Comparison of ENCODE assay signal across 8 cellular contexts in genomic region chr19:15265849-15266248, GRCh38. TPM values are rescaled to one million over a fixed set of nuclear protein-coding genes. Genes with fewer than 3 reads are reported as not detected.
DNase-seq lines count a peak whose midpoint lies in the region; ATAC-seq and TF ChIP-seq lines count a peak whose summit lies in the region.

No MANE protein-coding gene starts in this region.

- CTCF ChIA-PET in activated CD8-positive, alpha-beta T cell treated with anti-CD3 and anti-CD28 coated beads, Interleukin-2, amount 10 ng/mL, durations not matched to agents 7 days and 5 days (lab: Charles Lee): no interaction called here
- CTCF ChIA-PET in HEK293T (lab: Yijun Ruan, JAX): no interaction called here

- no peaks in the 10 kb centered on the region for H3K27me3 ChIP-seq in WERI-Rb-1 (ENCODE audit: insufficient read depth, low read depth, severe bottlenecking)

- DNase-seq in GM04503 (ENCODE audit: low read depth) (peak; percentile 78), WERI-Rb-1 (no peak), cardiac septum (ENCODE audit: low spot score) (peak; percentile 91), renal cortical epithelial cell (ENCODE audit: low read depth) (peak; percentile 91), HEK293T (ENCODE audit: extremely low spot score) (no peak)
- DNase-seq in activated CD8-positive, alpha-beta T cell treated with anti-CD3 and anti-CD28 coated beads, Interleukin-2, amount 10 ng/mL, durations not matched to agents 7 days and 5 days: no peak

- no peak overlapping the region for H3K27ac Mint-ChIP-seq in activated CD8-positive, alpha-beta T cell treated with anti-CD3 and anti-CD28 coated beads, Interleukin-2, amount 10 ng/mL, durations not matched to agents 7 days and 5 days

- no peaks in the 10 kb centered on the region for H3K4me1 Mint-ChIP-seq in activated CD8-positive, alpha-beta T cell treated with anti-CD3 and anti-CD28 coated beads, Interleukin-2, amount 10 ng/mL, durations not matched to agents 7 days and 5 days (ENCODE audit: low read depth)

- H3K36me3 Mint-ChIP-seq in activated CD8-positive, alpha-beta T cell treated with anti-CD3 and anti-CD28 coated beads, Interleukin-2, amount 10 ng/mL, durations not matched to agents 7 days and 5 days (ENCODE audit: low read depth): peaks cover 62% of the 10 kb centered on the region

- H3K4me3 ChIP-seq in WERI-Rb-1 (ENCODE audit: low read depth, low read length): no peak overlapping the region

- H3K9me3 Mint-ChIP-seq in activated CD8-positive, alpha-beta T cell treated with anti-CD3 and anti-CD28 coated beads, Interleukin-2, amount 10 ng/mL, durations not matched to agents 7 days and 5 days (ENCODE audit: insufficient read depth): no peaks in the 10 kb centered on the region

- peak overlapping the region; percentile 24; the same call in 1 of the 2 replicates for H3K27ac ChIP-seq in WERI-Rb-1

- H3K4me3 Mint-ChIP-seq in activated CD8-positive, alpha-beta T cell treated with anti-CD3 and anti-CD28 coated beads, Interleukin-2, amount 10 ng/mL, durations not matched to agents 7 days and 5 days: no peak overlapping the region

- peaks cover 94% of the 10 kb centered on the region for H3K36me3 ChIP-seq in WERI-Rb-1

- POLR2A ChIA-PET in activated CD8-positive, alpha-beta T cell treated with anti-CD3 and anti-CD28 coated beads, Interleukin-2, amount 10 ng/mL, durations not matched to agents 7 days and 5 days (lab: Charles Lee): no interaction called here
- POLR2A ChIA-PET in HEK293T (lab: Yijun Ruan, JAX): no interaction called here

- no peak for TF ChIP-seq CTCF in WERI-Rb-1 (IDR thresholded peaks at IDR 0.05; ENCODE audit: low read depth, low read length)

- no peaks in the 10 kb centered on the region for H3K27me3 Mint-ChIP-seq in activated CD8-positive, alpha-beta T cell treated with anti-CD3 and anti-CD28 coated beads, Interleukin-2, amount 10 ng/mL, durations not matched to agents 7 days and 5 days (ENCODE audit: low read depth)

- H3K9me3 ChIP-seq in WERI-Rb-1 (ENCODE audit: severe bottlenecking): no peaks in the 10 kb centered on the region

- ATAC-seq in HG03439 (IDR thresholded peaks at IDR 0.05; ENCODE audit: unreplicated experiment) (no peak), GM19397 (IDR thresholded peaks at IDR 0.05; ENCODE audit: unreplicated experiment) (no peak)
- ATAC-seq in activated CD8-positive, alpha-beta T cell treated with anti-CD3 and anti-CD28 coated beads, Interleukin-2, amount 10 ng/mL, durations not matched to agents 7 days and 5 days: no peak

- intact Hi-C loops in cardiac septum (cut with DNase I): loop anchor here (2.0 kb wide), 2 partner anchors 15 to 113 kb away; partner anchors contain the start of gene AKAP8

TF ChIP-seq in HEK293T, 16 proteins besides CTCF, POLR2A, EP300 and RAD21:
- TF ChIP-seq FOXK2 (IDR thresholded peaks at IDR 0.05) (no peak), TARDBP (IDR thresholded peaks at IDR 0.05) (no peak), BHLHE40 (IDR thresholded peaks at IDR 0.05; ENCODE audit: borderline replicate concordance) (no peak), CTBP1 (IDR thresholded peaks at IDR 0.05; ENCODE audit: borderline replicate concordance) (no peak), HDGF (IDR thresholded peaks at IDR 0.05; ENCODE audit: borderline replicate concordance) (no peak), LEF1 (IDR thresholded peaks at IDR 0.05; ENCODE audit: borderline replicate concordance) (no peak), ELF4 (IDR thresholded peaks at IDR 0.05) (no peak), FOXA1 (IDR thresholded peaks at IDR 0.05) (no peak)
- TF ChIP-seq, protein P1, sequence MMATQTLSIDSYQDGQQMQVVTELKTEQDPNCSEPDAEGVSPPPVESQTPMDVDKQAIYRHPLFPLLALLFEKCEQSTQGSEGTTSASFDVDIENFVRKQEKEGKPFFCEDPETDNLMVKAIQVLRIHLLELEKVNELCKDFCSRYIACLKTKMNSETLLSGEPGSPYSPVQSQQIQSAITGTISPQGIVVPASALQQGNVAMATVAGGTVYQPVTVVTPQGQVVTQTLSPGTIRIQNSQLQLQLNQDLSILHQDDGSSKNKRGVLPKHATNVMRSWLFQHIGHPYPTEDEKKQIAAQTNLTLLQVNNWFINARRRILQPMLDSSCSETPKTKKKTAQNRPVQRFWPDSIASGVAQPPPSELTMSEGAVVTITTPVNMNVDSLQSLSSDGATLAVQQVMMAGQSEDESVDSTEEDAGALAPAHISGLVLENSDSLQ (IDR thresholded peaks at IDR 0.05): no peak

RNA-seq across cellular contexts. Expression of gene EPHX3, which starts 33.6 kb away (rescaled TPM):
- total RNA-seq in cardiac septum (0.27 TPM), renal cortical epithelial cell (0.60 TPM in 1 of 2 replicates, not detected in the other)
- under 1 TPM; 0.21 to 0.29 TPM for total RNA-seq in activated CD8-positive, alpha-beta T cell treated with anti-CD3 and anti-CD28 coated beads, Interleukin-2, amount 10 ng/mL, durations not matched to agents 7 days and 5 days

Comparison
In these comparisons a context has a peak if more than half of its experiments do, and no peak if none do; other contexts are left out.
1. DNase-seq: peak in GM04503 (single experiment), cardiac septum (single experiment) and renal cortical epithelial cell (single experiment); none in WERI-Rb-1 (single experiment), activated CD8-positive, alpha-beta T cell treated with anti-CD3 and anti-CD28 coated beads, Interleukin-2, amount 10 ng/mL, durations not matched to agents 7 days and 5 days (single experiment) and HEK293T (single experiment).